ENCODE assay signal across 18 cellular contexts in genomic region chr10:122087436-122087835, GRCh38.
"Had no signal": no experiment of that assay in that cellular context is flagged by ENCODE, and none has a peak within 500 bp of the region (broad histone marks: within the 10 kb centered on the region; RNA-seq: fewer than 3 reads in every experiment).

No MANE protein-coding gene starts in this region.

- DNase-seq: activated CD4-positive, alpha-beta T cell treated with anti-CD3 and anti-CD28 coated beads for 1 hour; activated CD8-positive, alpha-beta memory T cell treated with anti-CD3 and anti-CD28 coated beads for 24 hours; activated CD8-positive, alpha-beta memory T cell treated with anti-CD3 and anti-CD28 coated beads, Interleukin-2, amount 50 U/mL, for 48 hours; activated effector memory CD4-positive, alpha-beta T cell treated with anti-CD3 and anti-CD28 coated beads, Interleukin-2, amount 50 U/mL, for 16 hours; activated T-cell treated with anti-CD3 and anti-CD28 coated beads, Interleukin-2, amount 50 U/mL, for 48 hours; cerebellar nuclear complex; effector CD4-positive, alpha-beta T cell; hypothalamus; naive thymus-derived CD8-positive, alpha-beta T cell; pancreas; right lobe of liver; stimulated activated CD4-positive, alpha-beta T cell treated with anti-CD3 and anti-CD28 coated beads, Interleukin-4, amount 100 ng/mL, for 24 hours; stomach; T-helper 17 cell; testis; WERI-Rb-1 had no signal

- H3K9me3 ChIP-seq: ascending aorta, pancreas, right lobe of liver, stomach, testis had no signal

- H3K27ac ChIP-seq: ascending aorta, pancreas, right lobe of liver, stomach, testis, WERI-Rb-1 had no signal

- H3K36me3 ChIP-seq: WERI-Rb-1 had no signal

- H3K4me3 ChIP-seq: ascending aorta, pancreas, right lobe of liver, stomach, testis had no signal

- H3K27me3 ChIP-seq: ascending aorta, pancreas, right lobe of liver, stomach, testis had no signal

- ATAC-seq: naive thymus-derived CD8-positive, alpha-beta T cell; pancreas; right lobe of liver; stimulated activated effector memory CD8-positive, alpha-beta T cell treated with anti-CD3 and anti-CD28 coated beads, Interleukin-12 subunit alpha, Interleukin-12 subunit beta, amount 100 ng/mL, for 72 hours; T-helper 17 cell had no signal

- H3K4me1 ChIP-seq: ascending aorta, pancreas, right lobe of liver, testis had no signal
